Comparison of ENCODE assay signal across 2 cellular contexts in genomic region chr2:73341039-73341438, GRCh38.
TF ChIP-seq lines count a peak whose summit lies in the region.

No MANE protein-coding gene starts in this region.

TF ChIP-seq in GM12891, 5 proteins besides CTCF, POLR2A, EP300 and RAD21:
- TF ChIP-seq POLR2AphosphoS5 (IDR thresholded peaks at IDR 0.05; ENCODE audit: low read depth, low read length), result no peak
- TF ChIP-seq TAF1 (IDR thresholded peaks at IDR 0.05; ENCODE audit: low read depth, low read length), result no peak
- TF ChIP-seq SPI1 (IDR thresholded peaks at IDR 0.05; ENCODE audit: low read depth, low read length), result no peak
- no peak for TF ChIP-seq POU2F2 (IDR thresholded peaks at IDR 0.05; ENCODE audit: low read depth, low read length)
- TF ChIP-seq PAX5 (IDR thresholded peaks at IDR 0.05; ENCODE audit: insufficient read depth, low read length, severe bottlenecking), result no peak

TF ChIP-seq in GM12878, 131 proteins besides CTCF, POLR2A, EP300 and RAD21:
- no peak for TF ChIP-seq CHD4 (IDR thresholded peaks at IDR 0.05)
- TF ChIP-seq, protein P1, sequence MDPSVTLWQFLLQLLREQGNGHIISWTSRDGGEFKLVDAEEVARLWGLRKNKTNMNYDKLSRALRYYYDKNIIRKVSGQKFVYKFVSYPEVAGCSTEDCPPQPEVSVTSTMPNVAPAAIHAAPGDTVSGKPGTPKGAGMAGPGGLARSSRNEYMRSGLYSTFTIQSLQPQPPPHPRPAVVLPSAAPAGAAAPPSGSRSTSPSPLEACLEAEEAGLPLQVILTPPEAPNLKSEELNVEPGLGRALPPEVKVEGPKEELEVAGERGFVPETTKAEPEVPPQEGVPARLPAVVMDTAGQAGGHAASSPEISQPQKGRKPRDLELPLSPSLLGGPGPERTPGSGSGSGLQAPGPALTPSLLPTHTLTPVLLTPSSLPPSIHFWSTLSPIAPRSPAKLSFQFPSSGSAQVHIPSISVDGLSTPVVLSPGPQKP (IDR thresholded peaks at IDR 0.05; ENCODE audit: low read depth, low read length), result no peak
- no peak for TF ChIP-seq TCF7 (IDR thresholded peaks at IDR 0.05; ENCODE audit: borderline replicate concordance)
- no peak for TF ChIP-seq YBX1 (IDR thresholded peaks at IDR 0.05)
